Comparison of ENCODE assay signal across 18 cellular contexts in genomic region chr4:15945516-15945915, GRCh38.
"Had no signal": no experiment of that assay in that cellular context is flagged by ENCODE, and none has a peak within 500 bp of the region (broad histone marks: within the 10 kb centered on the region; RNA-seq: fewer than 3 reads in every experiment).

No MANE protein-coding gene starts in this region.

- H3K4me1 ChIP-seq: gastrocnemius medialis, heart right ventricle had no signal

- H3K27me3 ChIP-seq: gastrocnemius medialis, ovary had no signal

- H3K9me3 ChIP-seq: gastrocnemius medialis, heart right ventricle, ovary had no signal

- H3K36me3 ChIP-seq: gastrocnemius medialis, heart right ventricle, ovary had no signal

- H3K27ac ChIP-seq: coronary artery, gastrocnemius medialis, heart right ventricle, ovary had no signal

- DNase-seq: activated CD4-positive, alpha-beta T cell treated with anti-CD3 and anti-CD28 coated beads, Interleukin-2, amount 50 U/mL, for 48 hours; activated gamma-delta T cell treated with Interleukin-2 at 50 U/mL for 16 hours; activated naive CD8-positive, alpha-beta T cell treated with anti-CD3 and anti-CD28 coated beads, Interleukin-2, amount 10 ng/mL, durations not matched to agents 7 days and 5 days; activated T-cell treated with anti-CD3 and anti-CD28 coated beads, Interleukin-2, amount 50 U/mL, for 4 hours; caudate nucleus; effector CD4-positive, alpha-beta T cell; gastrocnemius medialis; heart right ventricle; left ventricle myocardium superior; ovary; stimulated activated CD4-positive, alpha-beta T cell treated with anti-CD3 and anti-CD28 coated beads, Interleukin-2, amount 100 ng/mL, for 48 hours; stimulated activated naive CD4-positive, alpha-beta T cell treated with Interleukin-2 at 50 U/mL for 16 hours; T-helper 2 cell had no signal

- ATAC-seq: activated CD4-positive, CD25-positive, alpha-beta regulatory T cell treated with anti-CD3 and anti-CD28 coated beads, Interleukin-2, amount 50 U/mL, for 24 hours; activated T-cell treated with anti-CD3 and anti-CD28 coated beads, Interleukin-2, amount 50 U/mL, for 4 hours; gastrocnemius medialis; heart right ventricle; left ventricle myocardium superior had no signal

- FAIRE-seq: endothelial cell of umbilical vein, keratinocyte, urothelium cell line had no signal

- H3K4me3 ChIP-seq: coronary artery, gastrocnemius medialis, heart right ventricle, ovary had no signal
